In the genomic region with DNA sequence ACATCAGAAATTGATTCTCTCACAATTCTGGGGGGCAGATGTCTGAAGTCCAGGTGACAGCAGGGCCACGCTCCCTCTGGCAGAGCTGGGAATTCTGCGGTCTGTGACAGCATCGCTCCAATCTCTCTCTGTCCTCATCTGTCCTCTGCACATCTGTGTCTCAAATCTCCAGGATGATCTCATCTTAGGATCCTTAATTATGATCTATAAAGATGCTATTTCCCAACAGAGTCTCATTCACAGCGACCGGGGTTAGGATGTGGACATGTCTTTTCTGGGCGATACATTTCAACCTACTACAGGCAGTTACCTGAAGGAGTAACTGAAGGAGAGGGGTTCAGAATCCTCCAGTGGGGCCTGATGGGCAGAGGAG, we compare ENCODE assay signal across 1 cellular context.
TF ChIP-seq lines count a peak whose summit lies in the region.

No MANE protein-coding gene starts in this region.

TF ChIP-seq in HEK293, 187 proteins besides CTCF, POLR2A, EP300 and RAD21 (continued from another document):
- no peak for TF ChIP-seq ZNF518A (tag by site-specific recombination; conservative IDR thresholded peaks at IDR 0.05; ENCODE audit: low read depth)
- TF ChIP-seq YY1 (tag by site-specific recombination; IDR thresholded peaks at IDR 0.05): no peak
- TF ChIP-seq ZNF513 (tag by site-specific recombination; IDR thresholded peaks at IDR 0.05): no peak
- TF ChIP-seq ZNF302 (tag by site-specific recombination; IDR thresholded peaks at IDR 0.05; ENCODE audit: low read depth): no peak
- TF ChIP-seq ZNF366 (tag by site-specific recombination; conservative IDR thresholded peaks at IDR 0.05): no peak
- TF ChIP-seq ZNF16 (tag by site-specific recombination; IDR thresholded peaks at IDR 0.05; ENCODE audit: low read depth): no peak
- TF ChIP-seq, protein P1, sequence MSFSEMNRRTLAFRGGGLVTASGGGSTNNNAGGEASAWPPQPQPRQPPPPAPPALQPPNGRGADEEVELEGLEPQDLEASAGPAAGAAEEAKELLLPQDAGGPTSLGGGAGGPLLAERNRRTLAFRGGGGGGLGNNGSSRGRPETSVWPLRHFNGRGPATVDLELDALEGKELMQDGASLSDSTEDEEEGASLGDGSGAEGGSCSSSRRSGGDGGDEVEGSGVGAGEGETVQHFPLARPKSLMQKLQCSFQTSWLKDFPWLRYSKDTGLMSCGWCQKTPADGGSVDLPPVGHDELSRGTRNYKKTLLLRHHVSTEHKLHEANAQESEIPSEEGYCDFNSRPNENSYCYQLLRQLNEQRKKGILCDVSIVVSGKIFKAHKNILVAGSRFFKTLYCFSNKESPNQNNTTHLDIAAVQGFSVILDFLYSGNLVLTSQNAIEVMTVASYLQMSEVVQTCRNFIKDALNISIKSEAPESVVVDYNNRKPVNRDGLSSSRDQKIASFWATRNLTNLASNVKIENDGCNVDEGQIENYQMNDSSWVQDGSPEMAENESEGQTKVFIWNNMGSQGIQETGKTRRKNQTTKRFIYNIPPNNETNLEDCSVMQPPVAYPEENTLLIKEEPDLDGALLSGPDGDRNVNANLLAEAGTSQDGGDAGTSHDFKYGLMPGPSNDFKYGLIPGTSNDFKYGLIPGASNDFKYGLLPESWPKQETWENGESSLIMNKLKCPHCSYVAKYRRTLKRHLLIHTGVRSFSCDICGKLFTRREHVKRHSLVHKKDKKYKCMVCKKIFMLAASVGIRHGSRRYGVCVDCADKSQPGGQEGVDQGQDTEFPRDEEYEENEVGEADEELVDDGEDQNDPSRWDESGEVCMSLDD (tag by site-specific recombination; IDR thresholded peaks at IDR 0.05): no peak
- TF ChIP-seq ZNF248 (tag by site-specific recombination; IDR thresholded peaks at IDR 0.05): no peak
- peak; percentile 31; the same call in 1 of the 2 replicates for TF ChIP-seq SP7 (tag by site-specific recombination; IDR thresholded peaks at IDR 0.05)
- no peak for TF ChIP-seq GLIS1 (tag by site-specific recombination; IDR thresholded peaks at IDR 0.05)
- no peak for TF ChIP-seq ZNF704 (tag by site-specific recombination; IDR thresholded peaks at IDR 0.05)
- no peak for TF ChIP-seq BCL11A (tag by site-specific recombination; IDR thresholded peaks at IDR 0.05; ENCODE audit: low read depth)
- no peak for TF ChIP-seq SCRT2 (tag by site-specific recombination; IDR thresholded peaks at IDR 0.05)
- TF ChIP-seq ZNF558 (tag by site-specific recombination; IDR thresholded peaks at IDR 0.05): no peak
- no peak for TF ChIP-seq ZNF785 (tag by site-specific recombination; IDR thresholded peaks at IDR 0.05)
- no peak for TF ChIP-seq ZNF239 (tag by site-specific recombination; IDR thresholded peaks at IDR 0.05)
- no peak for TF ChIP-seq ZNF112 (tag by site-specific recombination; IDR thresholded peaks at IDR 0.05)
- no peak for TF ChIP-seq ZSCAN4 (tag by site-specific recombination; IDR thresholded peaks at IDR 0.05)
- peak; percentile 31; the same call in 1 of the 2 replicates for TF ChIP-seq ZBTB21 (tag by site-specific recombination; IDR thresholded peaks at IDR 0.05)
- TF ChIP-seq ZNF324 (tag by site-specific recombination; IDR thresholded peaks at IDR 0.05): peak; percentile 43; the same call in 1 of the 2 replicates
- no peak for TF ChIP-seq ZNF501 (tag by site-specific recombination; IDR thresholded peaks at IDR 0.05)
- no peak for TF ChIP-seq ZNF114 (tag by site-specific recombination; IDR thresholded peaks at IDR 0.05)
- TF ChIP-seq ZBTB17 (tag by site-specific recombination; IDR thresholded peaks at IDR 0.05): no peak; the same call in 1 of the 2 replicates
- TF ChIP-seq ZNF623 (tag by site-specific recombination; IDR thresholded peaks at IDR 0.05): 0 out of 2 replicates have a peak, but pooled peaks have one; percentile 26
- TF ChIP-seq, protein P2, sequence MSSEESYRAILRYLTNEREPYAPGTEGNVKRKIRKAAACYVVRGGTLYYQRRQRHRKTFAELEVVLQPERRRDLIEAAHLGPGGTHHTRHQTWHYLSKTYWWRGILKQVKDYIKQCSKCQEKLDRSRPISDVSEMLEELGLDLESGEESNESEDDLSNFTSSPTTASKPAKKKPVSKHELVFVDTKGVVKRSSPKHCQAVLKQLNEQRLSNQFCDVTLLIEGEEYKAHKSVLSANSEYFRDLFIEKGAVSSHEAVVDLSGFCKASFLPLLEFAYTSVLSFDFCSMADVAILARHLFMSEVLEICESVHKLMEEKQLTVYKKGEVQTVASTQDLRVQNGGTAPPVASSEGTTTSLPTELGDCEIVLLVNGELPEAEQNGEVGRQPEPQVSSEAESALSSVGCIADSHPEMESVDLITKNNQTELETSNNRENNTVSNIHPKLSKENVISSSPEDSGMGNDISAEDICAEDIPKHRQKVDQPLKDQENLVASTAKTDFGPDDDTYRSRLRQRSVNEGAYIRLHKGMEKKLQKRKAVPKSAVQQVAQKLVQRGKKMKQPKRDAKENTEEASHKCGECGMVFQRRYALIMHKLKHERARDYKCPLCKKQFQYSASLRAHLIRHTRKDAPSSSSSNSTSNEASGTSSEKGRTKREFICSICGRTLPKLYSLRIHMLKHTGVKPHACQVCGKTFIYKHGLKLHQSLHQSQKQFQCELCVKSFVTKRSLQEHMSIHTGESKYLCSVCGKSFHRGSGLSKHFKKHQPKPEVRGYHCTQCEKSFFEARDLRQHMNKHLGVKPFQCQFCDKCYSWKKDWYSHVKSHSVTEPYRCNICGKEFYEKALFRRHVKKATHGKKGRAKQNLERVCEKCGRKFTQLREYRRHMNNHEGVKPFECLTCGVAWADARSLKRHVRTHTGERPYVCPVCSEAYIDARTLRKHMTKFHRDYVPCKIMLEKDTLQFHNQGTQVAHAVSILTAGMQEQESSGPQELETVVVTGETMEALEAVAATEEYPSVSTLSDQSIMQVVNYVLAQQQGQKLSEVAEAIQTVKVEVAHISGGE (tag by site-specific recombination; conservative IDR thresholded peaks at IDR 0.05; ENCODE audit: low read depth): no peak
- TF ChIP-seq KLF1 (tag by site-specific recombination; IDR thresholded peaks at IDR 0.05): no peak
